8 cellular contexts compared by ENCODE assay signal in genomic region chr19:19959151-19959799, GRCh38. TPM values are rescaled to one million over a fixed set of nuclear protein-coding genes. Genes with fewer than 3 reads are reported as not detected.
DNase-seq lines count a peak whose midpoint lies in the region; ATAC-seq, FAIRE-seq and TF ChIP-seq lines count a peak whose summit lies in the region.
"Not testable (repeated sequence)": the region's sequence is repeated elsewhere in the genome, so short reads cannot be mapped to it uniquely, and the experiment has no call there.

No MANE protein-coding gene starts in this region.

- H2AFZ ChIP-seq in GM12878 (ENCODE audit: control insufficient read depth, low read depth, low read length), result not testable (repeated sequence)
- H2AFZ ChIP-seq in neuronal stem cell (ENCODE audit: low read length), result peak overlapping the region; percentile 73

- H3K9ac ChIP-seq in BLaER1 treated with 17β-estradiol and CSF1 and Interleukin-3, amounts not matched to agents 10 nM and 100 nM; GM12878 (ENCODE audit: control insufficient read depth, insufficient read depth, low read length); neuronal stem cell (ENCODE audit: low read depth, low read length, poor library complexity): not testable (repeated sequence)

- not testable (repeated sequence) for H3K18ac ChIP-seq in neuronal stem cell (ENCODE audit: low read length)

- H3K4me1 ChIP-seq in BLaER1 treated with 17β-estradiol and CSF1 and Interleukin-3, amounts not matched to agents 10 nM and 100 nM; GM12878 (ENCODE audit: control insufficient read depth, insufficient read depth, low read length); heart left ventricle; neuronal stem cell (ENCODE audit: control insufficient read depth in 2 of 2, insufficient read depth in 1 of 2, low read depth in 1 of 2, low read length in 2 of 2): not testable (repeated sequence)

- in situ Hi-C loops in GM12878 (cut with MboI), result loop anchor here (5.0 kb wide), 1 partner anchor 432 kb away; the partner anchor contains the start of gene YJEFN3

- intact Hi-C loops in GM12878 (cut with micrococcal nuclease; ENCODE audit: unreplicated experiment), result loop anchor here (1.0 kb wide), 1 partner anchor 427 kb away; no protein-coding TSS in a partner anchor
- intact Hi-C loops in heart left ventricle (cut with DNase I), result loop anchor here in 4 of 10 donors (5.0 to 10.0 kb wide), 2 partner anchors 424 to 427 kb away; partner anchors contain the start of gene CILP2 (in 2 of the 4)

- not testable (repeated sequence) for ATAC-seq in GM12878, heart left ventricle

- SMC1A ChIA-PET in GM12878 (lab: Charles Lee; ENCODE audit: uncharacterized antibody, unreplicated experiment), result interaction anchor here (1.3 to 1.7 kb wide), 2 partner anchors 138 to 427 kb away, joined by 3 read pairs; partner anchors contain the start of gene ZNF506

- FAIRE-seq in GM12878 (lab: Jason Lieb, UNC), result not testable (repeated sequence)

- DNase-seq in HT1080 (ENCODE audit: low read depth), result peak; percentile 9
- peak; percentile 20 for DNase-seq in NCI-H748 treated with DMSO at 0.1 percent for 48 hours (lab: John Stamatoyannopoulos, UW)
- peak; percentile 67 for DNase-seq in activated CD4-positive, alpha-beta T cell treated with anti-CD3 and anti-CD28 coated beads, Interleukin-2, amount 10 ng/mL, durations not matched to agents 7 days and 5 days
- peak; percentile 1 for DNase-seq in GM12878 (ENCODE audit: low read depth, low spot score)
- DNase-seq in heart left ventricle, result peak; percentile 54 to 80 (median 67)
- peak; percentile 39 for DNase-seq in neuronal stem cell (ENCODE audit: low spot score)
- DNase-seq in stimulated activated CD8-positive, alpha-beta memory T cell treated with anti-CD3 and anti-CD28 coated beads, Interleukin-15, amount 100 ng/mL, for 4 hours (ENCODE audit: low read depth in 2 of 2), result peak; percentile 17 to 20

- BruUV-seq in GM12878 (replicated peaks; lab: Mats Ljungman, UMichigan), result not testable (repeated sequence)

- not testable (repeated sequence) for H3K23ac ChIP-seq in neuronal stem cell (ENCODE audit: low read depth, low read length, poor library complexity)

- not testable (repeated sequence) for H3K4ac ChIP-seq in neuronal stem cell (ENCODE audit: low read length)

- TF ChIP-seq RAD21 in GM12878 (IDR thresholded peaks at IDR 0.05; ENCODE audit: insufficient read depth, low read depth, low read length), result peak; percentile 65

- not testable (repeated sequence) for H3K79me2 ChIP-seq in GM12878 (ENCODE audit: control insufficient read depth, insufficient read depth, low read length)

- not testable (repeated sequence) for H2AK5ac ChIP-seq in neuronal stem cell (ENCODE audit: low read depth, low read length)

- CTCF ChIA-PET in activated CD4-positive, alpha-beta T cell treated with anti-CD3 and anti-CD28 coated beads, Interleukin-2, amount 10 ng/mL, durations not matched to agents 7 days and 5 days (lab: Charles Lee), result interaction anchor here (0.9 kb wide), 1 partner anchor 427 kb away, joined by 3 read pairs; no protein-coding TSS in a partner anchor
- CTCF ChIA-PET in GM12878 (lab: Yijun Ruan, JAX), result interaction anchor here (0.6 to 2.0 kb wide), 3 partner anchors 185 to 430 kb away, joined by 3 to 15 read pairs (median 4); no protein-coding TSS in a partner anchor

- H3K4me2 ChIP-seq in BLaER1 treated with 17β-estradiol and CSF1 and Interleukin-3, amounts not matched to agents 10 nM and 100 nM, result peak overlapping the region in 9 of 11 experiments; percentile 1 to 67 (median 55); a peak in 11 of 22 replicates
- H3K4me2 ChIP-seq in GM12878 (ENCODE audit: control insufficient read depth, insufficient read depth); neuronal stem cell (ENCODE audit: insufficient read depth, low read length, poor library complexity, severe bottlenecking): not testable (repeated sequence)

- POLR2A ChIA-PET in activated CD4-positive, alpha-beta T cell treated with anti-CD3 and anti-CD28 coated beads, Interleukin-2, amount 10 ng/mL, durations not matched to agents 7 days and 5 days (lab: Charles Lee); GM12878 (lab: Charles Lee): not testable (repeated sequence)

- not testable (repeated sequence) for H3K36me3 Mint-ChIP-seq in activated CD4-positive, alpha-beta T cell treated with anti-CD3 and anti-CD28 coated beads, Interleukin-2, amount 10 ng/mL, durations not matched to agents 7 days and 5 days (ENCODE audit: low read depth)

- not testable (repeated sequence) for H3K27me3 Mint-ChIP-seq in activated CD4-positive, alpha-beta T cell treated with anti-CD3 and anti-CD28 coated beads, Interleukin-2, amount 10 ng/mL, durations not matched to agents 7 days and 5 days

- H2BK5ac ChIP-seq in neuronal stem cell (ENCODE audit: low read length), result not testable (repeated sequence)

- not testable (repeated sequence) for H3K36me3 ChIP-seq in BLaER1 treated with 17β-estradiol and CSF1 and Interleukin-3, amounts not matched to agents 10 nM and 100 nM; GM12878 (ENCODE audit: control insufficient read depth in 2 of 2, insufficient read depth in 2 of 2, low read length in 1 of 2); heart left ventricle; neuronal stem cell (replicated peaks in 1 of 2; ENCODE audit: control insufficient read depth in 2 of 2, insufficient read depth in 2 of 2, low read length in 2 of 2)

- H2BK120ac ChIP-seq in neuronal stem cell (ENCODE audit: low read depth, low read length), result not testable (repeated sequence)

- not testable (repeated sequence) for H4K20me1 ChIP-seq in BLaER1 treated with 17β-estradiol and CSF1 and Interleukin-3, amounts not matched to agents 10 nM and 100 nM; GM12878 (ENCODE audit: control insufficient read depth, insufficient read depth)

- TF ChIP-seq POLR2A in GM12878 (IDR thresholded peaks at IDR 0.05; ENCODE audit: low read depth, low read length); heart left ventricle (IDR thresholded peaks at IDR 0.05): not testable (repeated sequence)

- H3K27ac Mint-ChIP-seq in activated CD4-positive, alpha-beta T cell treated with anti-CD3 and anti-CD28 coated beads, Interleukin-2, amount 10 ng/mL, durations not matched to agents 7 days and 5 days, result not testable (repeated sequence)

- H4K91ac ChIP-seq in neuronal stem cell (ENCODE audit: low read depth, low read length, poor library complexity), result not testable (repeated sequence)

- not testable (repeated sequence) for H3K79me1 ChIP-seq in neuronal stem cell (ENCODE audit: low read depth, low read length)

- not testable (repeated sequence) for H3K27ac ChIP-seq in BLaER1 treated with 17β-estradiol and CSF1 and Interleukin-3, amounts not matched to agents 10 nM and 100 nM; GM12878 (ENCODE audit: control insufficient read depth, insufficient read depth); heart left ventricle; neuronal stem cell (replicated peaks; ENCODE audit: low read length)

- not testable (repeated sequence) for H3K4me3 Mint-ChIP-seq in activated CD4-positive, alpha-beta T cell treated with anti-CD3 and anti-CD28 coated beads, Interleukin-2, amount 10 ng/mL, durations not matched to agents 7 days and 5 days

- not testable (repeated sequence) for H3K4me3 ChIP-seq in BLaER1 treated with 17β-estradiol and CSF1 and Interleukin-3, amounts not matched to agents 10 nM and 100 nM; GM12878; heart left ventricle; neuronal stem cell (ENCODE audit: low read length in 2 of 2)

- TF ChIP-seq CTCF in GM12878 (IDR thresholded peaks at IDR 0.05 in 2 of 3, conservative IDR thresholded peaks at IDR 0.05 in 1 of 3; ENCODE audit: control insufficient read depth in 2 of 3, extremely low read depth in 1 of 3, insufficient read depth in 1 of 3, low read depth in 3 of 3, low read length in 3 of 3) (peak; percentile 27 to 55 (median 38); a peak in 4 of 6 replicates), heart left ventricle (IDR thresholded peaks at IDR 0.05) (peak; percentile 63 to 80 (median 68))

- H3K4me1 Mint-ChIP-seq in activated CD4-positive, alpha-beta T cell treated with anti-CD3 and anti-CD28 coated beads, Interleukin-2, amount 10 ng/mL, durations not matched to agents 7 days and 5 days, result not testable (repeated sequence)

- H3K9me3 Mint-ChIP-seq in activated CD4-positive, alpha-beta T cell treated with anti-CD3 and anti-CD28 coated beads, Interleukin-2, amount 10 ng/mL, durations not matched to agents 7 days and 5 days, result peaks cover 24% of the 10 kb centered on the region

- WGBS in GM12878 (ENCODE audit: insufficient coverage, insufficient replicate concordance, low lambda C conversion rate, missing lambda C conversion rate), result 5% methylated on average over 9 of the region's 9 CpGs
- 16 to 21% (median 18%) methylated on average over 9 of the region's 9 CpGs for WGBS in heart left ventricle, 4 donors
- no CpG with 5 or more reads among the region's 9 CpGs for WGBS in neuronal stem cell (ENCODE audit: extremely low coverage in 2 of 2, insufficient read length in 2 of 2, insufficient replicate concordance in 1 of 2), 2 donors

- not testable (repeated sequence) for H2BK12ac ChIP-seq in neuronal stem cell (ENCODE audit: low read length)

- TF ChIP-seq EP300 in GM12878 (IDR thresholded peaks at IDR 0.05; ENCODE audit: borderline replicate concordance in 1 of 2, control insufficient read depth in 1 of 2, low read depth in 2 of 2, low read length in 2 of 2), result not testable (repeated sequence)

- not testable (repeated sequence) for H3K14ac ChIP-seq in neuronal stem cell (ENCODE audit: low read length)

- not testable (repeated sequence) for H4K8ac ChIP-seq in neuronal stem cell (ENCODE audit: low read depth, low read length)

- H3K27me3 ChIP-seq in BLaER1 treated with 17β-estradiol and CSF1 and Interleukin-3, amounts not matched to agents 10 nM and 100 nM; GM12878 (replicated peaks in 1 of 2; ENCODE audit: control insufficient read depth in 2 of 2, insufficient read depth in 2 of 2, low read length in 1 of 2); heart left ventricle; neuronal stem cell (ENCODE audit: control insufficient read depth in 3 of 3, insufficient read depth in 3 of 3, low read depth in 1 of 3, low read length in 3 of 3): not testable (repeated sequence)

- H3K9me3 ChIP-seq in BLaER1 treated with 17β-estradiol and CSF1 and Interleukin-3, amounts not matched to agents 10 nM and 100 nM (replicated peaks in 1 of 11), result peaks cover 0 to 21% (median 1%) of the 10 kb centered on the region in 11 experiments; a peak in 7 of 22 replicates
- H3K9me3 ChIP-seq in GM12878 (replicated peaks; ENCODE audit: control insufficient read depth, insufficient read depth, low read length); heart left ventricle; neuronal stem cell (replicated peaks in 1 of 2; ENCODE audit: control insufficient read depth in 2 of 2, insufficient read depth in 1 of 2, low read depth in 1 of 2, low read length in 2 of 2): not testable (repeated sequence)

- RAD21 ChIA-PET in GM12878 (lab: Charles Lee; ENCODE audit: unreplicated experiment), result interaction anchor here (1.4 to 2.2 kb wide), 2 partner anchors 183 to 290 kb away, joined by 4 read pairs; partner anchors contain the start of gene ZNF101

- not testable (repeated sequence) for H2BK15ac ChIP-seq in neuronal stem cell (ENCODE audit: low read length)

RNA-seq across cellular contexts. Expression of gene ZNF93, which starts 58.5 kb away (rescaled TPM):
- 0.05 and 0.10 TPM in 2 replicates for total RNA-seq in HT1080 (2014; rRNA removed; shearing (Covaris generic))
- polyA plus RNA-seq in HT1080 (2015; cell fraction: cytosol; rRNA removed), result 0.20 TPM in 1 of 2 replicates, not detected in the other
- polyA plus RNA-seq in HT1080 (2015; cell fraction: nucleus; rRNA removed), result 0.04 TPM in 1 of 2 replicates, not detected in the other
- total RNA-seq in activated CD4-positive, alpha-beta T cell treated with anti-CD3 and anti-CD28 coated beads, Interleukin-2, amount 10 ng/mL, durations not matched to agents 7 days and 5 days, result 10 to 100 TPM; 14.7 to 15.8 TPM
- total RNA-seq in GM12878 (2013; cell fraction: nucleolus; rRNA removed), result 38.4 and 47.9 TPM in 2 replicates
- total RNA-seq in GM12878 (2014; rRNA removed) (1.1 and 2.0 TPM in 2 replicates), GM12878 (2014; rRNA removed; fragmentation: Illumina TruSeq; extraction: Trizol) (2.1 and 2.6 TPM in 2 replicates), GM12878 (2021) (0.58 and 0.77 TPM in 2 replicates), heart left ventricle (1 to 10 TPM; 1.0 to 4.6 (median 2.3) TPM)
- polyA plus RNA-seq in GM12878 (2011; ENCODE audit: low read depth), result 5.5 TPM
- polyA plus RNA-seq in GM12878 (2011; rRNA removed) (7.9 and 8.8 TPM in 2 replicates), GM12878 (2014; fragmentation: Illumina TruSeq; extraction: Trizol) (2.0 and 2.2 TPM in 2 replicates), GM12878 (2014; fragmentation: Nextera tagmentation; extraction: Ambion mirVana) (1 to 10 TPM; 1.4 to 1.9 TPM), GM12878 (2014; rRNA removed) (0.70 and 2.0 TPM in 2 replicates), GM12878 (2016; fragmentation: Nextera tagmentation; extraction: Ambion mirVana) (1 to 10 TPM; 2.4 to 3.0 TPM), heart left ventricle (1 to 10 TPM; 1.1 to 3.7 TPM)
- 6.4 and 8.5 TPM in 2 replicates for polyA plus RNA-seq in GM12878 (2011; cell fraction: cytosol; rRNA removed)
- polyA plus RNA-seq in GM12878 (2011; cell fraction: nucleus; rRNA removed), result 6.1 and 6.6 TPM in 2 replicates
- polyA plus RNA-seq in GM12878 (2012), result 4.2 and 4.5 TPM in 2 replicates
- 12.1 and 13.5 TPM in 2 replicates for polyA minus RNA-seq in GM12878 (2011; rRNA and poly(A)+ RNA removed)
- 3.1 and 5.1 TPM in 2 replicates for polyA minus RNA-seq in GM12878 (2011; cell fraction: cytosol; rRNA and poly(A)+ RNA removed)
- polyA minus RNA-seq in GM12878 (2011; cell fraction: nucleus; rRNA and poly(A)+ RNA removed), result 5.4 and 9.2 TPM in 2 replicates
- 35.5 TPM for polyA plus RNA-seq in neuronal stem cell (2013, experiment 1 of 2)
- polyA plus RNA-seq in neuronal stem cell (2013, experiment 2 of 2), result 34.8 TPM

Comparison
In these comparisons a context has a peak if more than half of its experiments do, and no peak if none do; other contexts are left out.
1. DNase-seq: peak in every context shown above with its lines; median percentile 67 in activated CD4-positive, alpha-beta T cell treated with anti-CD3 and anti-CD28 coated beads, Interleukin-2, amount 10 ng/mL, durations not matched to agents 7 days and 5 days; 67 in heart left ventricle; 39 in neuronal stem cell; 20 in NCI-H748 treated with DMSO at 0.1 percent for 48 hours; 18 in stimulated activated CD8-positive, alpha-beta memory T cell treated with anti-CD3 and anti-CD28 coated beads, Interleukin-15, amount 100 ng/mL, for 4 hours; 9 in HT1080; 1 in GM12878.